In genomic region chr22:21716395-21717122, GRCh38 we compare ENCODE assay signal across 1 cellular context. TPM values are rescaled to one million over a fixed set of nuclear protein-coding genes. Genes with fewer than 3 reads are reported as not detected.
"Had no signal": no experiment of that assay in that cellular context is flagged by ENCODE, and none has a peak within 500 bp of the region (broad histone marks: within the 10 kb centered on the region; RNA-seq: fewer than 3 reads in every experiment).

No MANE protein-coding gene starts in this region.

RNA-seq across cellular contexts. Expression of gene YPEL1, which starts 19.0 kb away (rescaled TPM):
- total RNA-seq: foreskin keratinocyte had no signal
